ENCODE assay signal across 7 cellular contexts in genomic region chr6:30720738-30721197, GRCh38. TPM values are rescaled to one million over a fixed set of nuclear protein-coding genes. Genes with fewer than 3 reads are reported as not detected.
DNase-seq lines count a peak whose midpoint lies in the region; ATAC-seq and TF ChIP-seq lines count a peak whose summit lies in the region.

No MANE protein-coding gene starts in this region.

- intact Hi-C loops in activated CD4-positive, alpha-beta T cell treated with anti-CD3 and anti-CD28 coated beads, Interleukin-2, amount 10 ng/mL, durations not matched to agents 24 days and 14 days (cut with micrococcal nuclease) = loop anchor here (1.0 to 10.0 kb wide), 4 partner anchors 16 to 364 kb away; partner anchors contain the start of genes GNL1, MRPS18B and PPP1R10

- peak overlapping the region; percentile 84 for H3K27ac ChIP-seq in duodenal mucosa (ENCODE audit: low read depth, low read length)
- peak overlapping the region; percentile 94 to 95 for H3K27ac ChIP-seq in lung (ENCODE audit: low read depth in 1 of 2, low read length in 1 of 2)

- TF ChIP-seq CTCF in lung (IDR thresholded peaks at IDR 0.05; ENCODE audit: control extremely low read depth, extremely low read depth) = no peak

- H3K4me1 ChIP-seq in duodenal mucosa (ENCODE audit: control insufficient read depth in 1 of 2, insufficient read depth in 2 of 2, low read length in 2 of 2) (peaks cover 18 to 37% of the 10 kb centered on the region in 2 donors), lung (ENCODE audit: control insufficient read depth in 2 of 2, insufficient read depth in 2 of 2, low read length in 2 of 2) (peaks cover 7 to 10% of the 10 kb centered on the region in 2 donors)

- ATAC-seq in lung (ENCODE audit: insufficient read depth, low FRiP score) (no peak), HG03039 (IDR thresholded peaks at IDR 0.05; ENCODE audit: unreplicated experiment) (no peak)

- H3K27me3 ChIP-seq in duodenal mucosa (ENCODE audit: control insufficient read depth in 1 of 2, insufficient read depth in 2 of 2, low read length in 2 of 2) = no peaks in the 10 kb centered on the region
- no peaks in the 10 kb centered on the region for H3K27me3 ChIP-seq in lung (ENCODE audit: control insufficient read depth, insufficient read depth)

- H3K4me3 ChIP-seq in duodenal mucosa (ENCODE audit: low read depth in 1 of 2, low read length in 2 of 2) = peak overlapping the region; percentile 83 to 91
- peak overlapping the region; percentile 58 for H3K4me3 ChIP-seq in lung

- no peaks in the 10 kb centered on the region for H3K9me3 Mint-ChIP-seq in activated CD4-positive, alpha-beta T cell treated with anti-CD3 and anti-CD28 coated beads, Interleukin-2, amount 10 ng/mL, durations not matched to agents 24 days and 14 days

- H3K9me3 ChIP-seq in duodenal mucosa (ENCODE audit: control insufficient read depth in 1 of 2, low read length in 2 of 2) (no peaks in the 10 kb centered on the region), lung (ENCODE audit: control insufficient read depth in 2 of 2, insufficient read depth in 1 of 2, low read length in 1 of 2) (no peaks in the 10 kb centered on the region)

- peak; percentile 40 for DNase-seq in NCI-H345 treated with DMSO at 0.1 percent for 48 hours (lab: John Stamatoyannopoulos, UW; ENCODE audit: unreplicated experiment)
- DNase-seq in activated CD4-positive, alpha-beta T cell treated with anti-CD3 and anti-CD28 coated beads, Interleukin-2, amount 10 ng/mL, durations not matched to agents 24 days and 14 days = peak; percentile 89
- DNase-seq in lung (ENCODE audit: low spot score) = peak; percentile 78
- peak; percentile 41 to 46 for DNase-seq in stimulated activated CD8-positive, alpha-beta memory T cell treated with anti-CD3 and anti-CD28 coated beads, Interleukin-15, amount 100 ng/mL, for 4 hours (ENCODE audit: low read depth in 2 of 2)

- H3K4me1 Mint-ChIP-seq in activated CD4-positive, alpha-beta T cell treated with anti-CD3 and anti-CD28 coated beads, Interleukin-2, amount 10 ng/mL, durations not matched to agents 24 days and 14 days = peaks cover 51% of the 10 kb centered on the region

- H3K36me3 Mint-ChIP-seq in activated CD4-positive, alpha-beta T cell treated with anti-CD3 and anti-CD28 coated beads, Interleukin-2, amount 10 ng/mL, durations not matched to agents 24 days and 14 days (ENCODE audit: low read depth) = peaks cover 59% of the 10 kb centered on the region

- H3K9ac ChIP-seq in duodenal mucosa (ENCODE audit: low read depth in 1 of 2, low read length in 2 of 2) = peak overlapping the region; percentile 76 to 94

- peak overlapping the region; percentile 97 for H3K27ac Mint-ChIP-seq in activated CD4-positive, alpha-beta T cell treated with anti-CD3 and anti-CD28 coated beads, Interleukin-2, amount 10 ng/mL, durations not matched to agents 24 days and 14 days

- 0 to 1% methylated on average over 29 of the region's 29 CpGs for WGBS in lung, 2 donors

- peak overlapping the region; percentile 95 for H3K4me3 Mint-ChIP-seq in activated CD4-positive, alpha-beta T cell treated with anti-CD3 and anti-CD28 coated beads, Interleukin-2, amount 10 ng/mL, durations not matched to agents 24 days and 14 days

- H3K27me3 Mint-ChIP-seq in activated CD4-positive, alpha-beta T cell treated with anti-CD3 and anti-CD28 coated beads, Interleukin-2, amount 10 ng/mL, durations not matched to agents 24 days and 14 days = no peaks in the 10 kb centered on the region

- TF ChIP-seq POLR2A in GM18526 (IDR thresholded peaks at IDR 0.05; ENCODE audit: extremely low read depth, insufficient read length) = peak; percentile 24

- H3K36me3 ChIP-seq in duodenal mucosa (ENCODE audit: control insufficient read depth in 1 of 2, insufficient read depth in 2 of 2, low read length in 2 of 2) (peaks cover 15 to 35% of the 10 kb centered on the region in 2 donors), lung (ENCODE audit: control insufficient read depth in 2 of 2, insufficient read depth in 2 of 2, low read length in 2 of 2) (peaks cover 6 to 17% of the 10 kb centered on the region in 2 donors)

RNA-seq across cellular contexts. Expression of gene TUBB, which starts 0.6 kb away (rescaled TPM):
- 1,084 and 1,089 TPM in 2 replicates for total RNA-seq in activated CD4-positive, alpha-beta T cell treated with anti-CD3 and anti-CD28 coated beads, Interleukin-2, amount 10 ng/mL, durations not matched to agents 24 days and 14 days
- total RNA-seq in lung = 100 to 1,000 TPM; 292 to 403 TPM
- polyA plus RNA-seq in lung = 100 to 1,000 TPM; 171 to 303 TPM

RNA-seq across cellular contexts. Expression of gene MDC1, which starts 3.7 kb away (rescaled TPM):
- total RNA-seq in activated CD4-positive, alpha-beta T cell treated with anti-CD3 and anti-CD28 coated beads, Interleukin-2, amount 10 ng/mL, durations not matched to agents 24 days and 14 days = 93.9 and 97.2 TPM in 2 replicates
- total RNA-seq in lung = 10 to 100 TPM; 13.7 to 34.0 TPM
- 10 to 100 TPM in 1 of 2 donors, 1 to 10 TPM in 1; 9.9 to 11.0 TPM for polyA plus RNA-seq in lung

RNA-seq across cellular contexts. Expression of gene FLOT1, which starts 21.7 kb away (rescaled TPM):
- 239 and 260 TPM in 2 replicates for total RNA-seq in activated CD4-positive, alpha-beta T cell treated with anti-CD3 and anti-CD28 coated beads, Interleukin-2, amount 10 ng/mL, durations not matched to agents 24 days and 14 days
- total RNA-seq in lung = 100 to 1,000 TPM in 1 of 2 donors, 10 to 100 TPM in 1; 88.0 to 171 TPM
- polyA plus RNA-seq in lung = 100 to 1,000 TPM; 205 to 474 TPM

RNA-seq across cellular contexts. Expression of gene IER3, which starts 23.6 kb away (rescaled TPM):
- total RNA-seq in activated CD4-positive, alpha-beta T cell treated with anti-CD3 and anti-CD28 coated beads, Interleukin-2, amount 10 ng/mL, durations not matched to agents 24 days and 14 days = 512 and 516 TPM in 2 replicates
- total RNA-seq in lung = 10 to 100 TPM; 16.7 to 37.4 TPM
- polyA plus RNA-seq in lung = 100 to 1,000 TPM in 1 of 2 donors, 10 to 100 TPM in 1; 97.9 to 302 TPM

RNA-seq across cellular contexts. Expression of gene NRM, which starts 30.0 kb away (rescaled TPM):
- 20.2 and 20.5 TPM in 2 replicates for total RNA-seq in activated CD4-positive, alpha-beta T cell treated with anti-CD3 and anti-CD28 coated beads, Interleukin-2, amount 10 ng/mL, durations not matched to agents 24 days and 14 days
- 10 to 100 TPM in 1 of 2 donors, 1 to 10 TPM in 1; 5.1 to 15.9 TPM for total RNA-seq in lung
- polyA plus RNA-seq in lung = 10 to 100 TPM; 16.0 to 18.7 TPM
